Comparison of ENCODE assay signal across 17 cellular contexts in genomic region chr9:125444166-125444565, GRCh38.
"Had no signal": no experiment of that assay in that cellular context is flagged by ENCODE, and none has a peak within 500 bp of the region (broad histone marks: within the 10 kb centered on the region; RNA-seq: fewer than 3 reads in every experiment).

No MANE protein-coding gene starts in this region.

- H3K27me3 Mint-ChIP-seq: activated B cell treated with CpG ODN at 0.5 μM for 24 hours; activated CD4-positive, alpha-beta memory T cell treated with anti-CD3 and anti-CD28 coated beads, Interleukin-2, amount 10 ng/mL, durations not matched to agents 7 days and 5 days; activated CD8-positive, alpha-beta memory T cell treated with anti-CD3 and anti-CD28 coated beads, Interleukin-2, amount 10 ng/mL, durations not matched to agents 7 days and 5 days; activated naive CD4-positive, alpha-beta T cell treated with anti-CD3 and anti-CD28 coated beads, Interleukin-2, amount 10 ng/mL, durations not matched to agents 7 days and 5 days; activated naive CD8-positive, alpha-beta T cell treated with anti-CD3 and anti-CD28 coated beads, Interleukin-2, amount 50 U/mL, for 24 hours; progenitor cell of endocrine pancreas; stimulated activated naive CD8-positive, alpha-beta T cell treated with anti-CD3 and anti-CD28 coated beads, Interleukin-15, Interleukin-2, amounts not matched to agents 100 ng/mL and 50 ng/mL, for 24 hours had no signal

- H3K4me3 ChIP-seq: coronary artery, lung, tibial nerve, vagina had no signal

- H3K4me3 Mint-ChIP-seq: activated B cell treated with CpG ODN at 0.5 μM for 24 hours; activated CD4-positive, alpha-beta memory T cell treated with anti-CD3 and anti-CD28 coated beads, Interleukin-2, amount 10 ng/mL, durations not matched to agents 7 days and 5 days; activated CD8-positive, alpha-beta memory T cell treated with anti-CD3 and anti-CD28 coated beads, Interleukin-2, amount 10 ng/mL, durations not matched to agents 7 days and 5 days; activated naive CD4-positive, alpha-beta T cell treated with anti-CD3 and anti-CD28 coated beads, Interleukin-2, amount 10 ng/mL, durations not matched to agents 7 days and 5 days; activated naive CD8-positive, alpha-beta T cell treated with anti-CD3 and anti-CD28 coated beads, Interleukin-2, amount 50 U/mL, for 24 hours; nephron; stimulated activated naive CD8-positive, alpha-beta T cell treated with anti-CD3 and anti-CD28 coated beads, Interleukin-15, Interleukin-2, amounts not matched to agents 100 ng/mL and 50 ng/mL, for 24 hours had no signal

- DNase-seq: activated B cell treated with CpG ODN at 0.5 μM for 24 hours; activated CD4-positive, alpha-beta memory T cell treated with anti-CD3 and anti-CD28 coated beads, Interleukin-2, amount 10 ng/mL, durations not matched to agents 7 days and 5 days; activated CD4-positive, alpha-beta T cell treated with anti-CD3 and anti-CD28 coated beads for 48 hours; activated CD8-positive, alpha-beta memory T cell treated with anti-CD3 and anti-CD28 coated beads, Interleukin-2, amount 10 ng/mL, durations not matched to agents 7 days and 5 days; activated effector memory CD4-positive, alpha-beta T cell treated with Interleukin-2 at 50 U/mL for 16 hours; activated naive CD4-positive, alpha-beta T cell treated with anti-CD3 and anti-CD28 coated beads, Interleukin-2, amount 10 ng/mL, durations not matched to agents 7 days and 5 days; activated naive CD8-positive, alpha-beta T cell treated with anti-CD3 and anti-CD28 coated beads, Interleukin-2, amount 50 U/mL, for 24 hours; activated T-cell treated with anti-CD3 and anti-CD28 coated beads, Interleukin-2, amount 50 U/mL, for 1 hour; hypothalamus; stimulated activated CD4-positive, alpha-beta T cell treated with anti-CD3 and anti-CD28 coated beads, Interleukin-2, amount 100 ng/mL, for 24 hours had no signal

- ATAC-seq: activated CD8-positive, alpha-beta memory T cell treated with anti-CD3 and anti-CD28 coated beads, Interleukin-2, amount 10 ng/mL, durations not matched to agents 7 days and 5 days; activated naive CD8-positive, alpha-beta T cell treated with anti-CD3 and anti-CD28 coated beads, Interleukin-2, amount 50 U/mL, for 24 hours had no signal

- H3K9me3 Mint-ChIP-seq: activated B cell treated with CpG ODN at 0.5 μM for 24 hours; activated CD4-positive, alpha-beta memory T cell treated with anti-CD3 and anti-CD28 coated beads, Interleukin-2, amount 10 ng/mL, durations not matched to agents 7 days and 5 days; activated naive CD4-positive, alpha-beta T cell treated with anti-CD3 and anti-CD28 coated beads, Interleukin-2, amount 10 ng/mL, durations not matched to agents 7 days and 5 days; activated naive CD8-positive, alpha-beta T cell treated with anti-CD3 and anti-CD28 coated beads, Interleukin-2, amount 50 U/mL, for 24 hours; nephron; stimulated activated naive CD8-positive, alpha-beta T cell treated with anti-CD3 and anti-CD28 coated beads, Interleukin-15, Interleukin-2, amounts not matched to agents 100 ng/mL and 50 ng/mL, for 24 hours had no signal

- H3K27me3 ChIP-seq: tibial nerve, vagina had no signal

- H3K27ac Mint-ChIP-seq: activated B cell treated with CpG ODN at 0.5 μM for 24 hours; activated CD4-positive, alpha-beta memory T cell treated with anti-CD3 and anti-CD28 coated beads, Interleukin-2, amount 10 ng/mL, durations not matched to agents 7 days and 5 days; activated CD8-positive, alpha-beta memory T cell treated with anti-CD3 and anti-CD28 coated beads, Interleukin-2, amount 10 ng/mL, durations not matched to agents 7 days and 5 days; activated naive CD4-positive, alpha-beta T cell treated with anti-CD3 and anti-CD28 coated beads, Interleukin-2, amount 10 ng/mL, durations not matched to agents 7 days and 5 days; activated naive CD8-positive, alpha-beta T cell treated with anti-CD3 and anti-CD28 coated beads, Interleukin-2, amount 50 U/mL, for 24 hours; progenitor cell of endocrine pancreas; stimulated activated naive CD8-positive, alpha-beta T cell treated with anti-CD3 and anti-CD28 coated beads, Interleukin-15, Interleukin-2, amounts not matched to agents 100 ng/mL and 50 ng/mL, for 24 hours had no signal

- H3K4me1 Mint-ChIP-seq: activated CD4-positive, alpha-beta memory T cell treated with anti-CD3 and anti-CD28 coated beads, Interleukin-2, amount 10 ng/mL, durations not matched to agents 7 days and 5 days; activated CD8-positive, alpha-beta memory T cell treated with anti-CD3 and anti-CD28 coated beads, Interleukin-2, amount 10 ng/mL, durations not matched to agents 7 days and 5 days; activated naive CD4-positive, alpha-beta T cell treated with anti-CD3 and anti-CD28 coated beads, Interleukin-2, amount 10 ng/mL, durations not matched to agents 7 days and 5 days had no signal

- H3K9me3 ChIP-seq: tibial nerve, vagina had no signal

- H3K27ac ChIP-seq: coronary artery, tibial nerve, vagina had no signal

- H3K4me1 ChIP-seq: tibial nerve had no signal

- H3K36me3 Mint-ChIP-seq: activated CD8-positive, alpha-beta memory T cell treated with anti-CD3 and anti-CD28 coated beads, Interleukin-2, amount 10 ng/mL, durations not matched to agents 7 days and 5 days had no signal
